Comparison of ENCODE assay signal across 28 cellular contexts in the genomic region with DNA sequence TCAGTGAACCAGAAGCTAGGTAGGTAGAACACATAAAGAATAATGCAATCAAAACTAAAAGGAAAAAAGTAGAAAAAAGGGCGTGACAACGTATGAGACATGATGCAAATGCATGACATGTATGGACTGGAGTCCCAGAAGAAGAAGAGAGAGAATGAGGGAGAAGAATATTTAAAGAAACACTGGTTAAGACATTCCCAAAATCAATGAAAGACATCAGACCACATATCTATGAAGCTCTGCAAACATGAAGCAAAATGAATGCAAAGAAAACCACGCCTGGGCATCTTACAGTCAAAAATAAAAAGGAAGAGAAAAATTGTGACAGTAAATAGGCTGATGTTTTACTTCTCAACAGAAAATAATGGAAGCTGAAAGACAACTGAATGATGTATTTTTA. TPM values are rescaled to one million over a fixed set of nuclear protein-coding genes. Genes with fewer than 3 reads are reported as not detected.
"Had no signal": no experiment of that assay in that cellular context is flagged by ENCODE, and none has a peak within 500 bp of the region (broad histone marks: within the 10 kb centered on the region; RNA-seq: fewer than 3 reads in every experiment).

No MANE protein-coding gene starts in this region.

- H3K36me3 ChIP-seq: esophagus muscularis mucosa, esophagus squamous epithelium, gastrocnemius medialis, gastroesophageal sphincter, heart left ventricle, heart right ventricle had no signal

- H3K27ac ChIP-seq: coronary artery, dorsolateral prefrontal cortex, epithelial cell of prostate, esophagus muscularis mucosa, esophagus squamous epithelium, foreskin keratinocyte, gastrocnemius medialis, gastroesophageal sphincter, heart left ventricle, heart right ventricle, hepatocyte had no signal

- H3K4me2 ChIP-seq: hepatocyte had no signal

- DNase-seq: cortex of kidney; dermis blood vessel endothelial cell; dorsolateral prefrontal cortex; effector CD4-positive, alpha-beta T cell; effector CD8-positive, alpha-beta T cell; effector memory CD4-positive, alpha-beta T cell; effector memory CD8-positive, alpha-beta T cell; endodermal cell; erythroblast; esophagus squamous epithelium; foreskin fibroblast; foreskin keratinocyte; foreskin melanocyte; gastrocnemius medialis; glutamatergic neuron; head of caudate nucleus; heart left ventricle; heart right ventricle; hippocampal formation had no signal

- ATAC-seq: effector memory CD8-positive, alpha-beta T cell; esophagus mucosa; foreskin keratinocyte; gastrocnemius medialis; gastroesophageal sphincter; heart left ventricle; heart right ventricle had no signal

- H2AFZ ChIP-seq: hepatocyte had no signal

- H3K4me1 Mint-ChIP-seq: endodermal cell had no signal

- H3K79me2 ChIP-seq: hepatocyte had no signal

- H3K9me3 ChIP-seq: gastrocnemius medialis had no signal

- H3K27ac Mint-ChIP-seq: dendritic cell treated with granulocyte-macrophage colony-stimulating factor and Interleukin-4, amounts not matched to agents 40 ng/mL and 50 ng/mL, for 4 days; effector memory CD8-positive, alpha-beta T cell; endodermal cell had no signal

- H3K4me1 ChIP-seq: foreskin keratinocyte had no signal

- H3K4me3 ChIP-seq: coronary artery, dorsolateral prefrontal cortex, esophagus muscularis mucosa, esophagus squamous epithelium, gastrocnemius medialis, gastroesophageal sphincter, heart left ventricle, heart right ventricle, hepatocyte had no signal

- H3K4me3 Mint-ChIP-seq: dendritic cell treated with granulocyte-macrophage colony-stimulating factor and Interleukin-4, amounts not matched to agents 40 ng/mL and 50 ng/mL, for 4 days; effector memory CD8-positive, alpha-beta T cell; endodermal cell had no signal

- H3K27me3 ChIP-seq: esophagus muscularis mucosa, gastroesophageal sphincter, heart left ventricle, hepatocyte had no signal

RNA-seq across cellular contexts. Expression of a gene that starts 23.8 kb away (rescaled TPM):
- total RNA-seq: endothelial cell of umbilical vein, epithelial cell of proximal tubule, gastrocnemius medialis had no signal
